In genomic region chr5:1155191-1156032, GRCh38 we compare ENCODE assay signal across 16 cellular contexts. TPM values are rescaled to one million over a fixed set of nuclear protein-coding genes. Genes with fewer than 3 reads are reported as not detected.
DNase-seq lines count a peak whose midpoint lies in the region; ATAC-seq and TF ChIP-seq lines count a peak whose summit lies in the region.
"Had no signal": no experiment of that assay in that cellular context is flagged by ENCODE, and none has a peak within 500 bp of the region (broad histone marks: within the 10 kb centered on the region; RNA-seq: fewer than 3 reads in every experiment).

No MANE protein-coding gene starts in this region.

- intact Hi-C loops in left colon (cut with DNase I, micrococcal nuclease) = no loop called here

- peak overlapping the region; percentile 31; the same call in 1 of the 2 replicates for H3K4me3 Mint-ChIP-seq in WTC11
- H3K4me3 Mint-ChIP-seq: activated CD4-positive, alpha-beta T cell treated with anti-CD3 and anti-CD28 coated beads, Interleukin-2, amount 10 ng/mL, durations not matched to agents 7 days and 5 days had no signal

- H3K36me3 ChIP-seq in thymus (ENCODE audit: control insufficient read depth, insufficient read depth) = no peaks in the 10 kb centered on the region
- H3K36me3 ChIP-seq: BE2C had no signal

- TF ChIP-seq CTCF in WTC11 (IDR thresholded peaks at IDR 0.05) = no peak

- CTCF ChIA-PET in WTC11 (lab: Charles Lee) = no interaction called here

- ATAC-seq in WTC11 = peak; percentile 55
- peak; percentile 22 for ATAC-seq in left colon
- no peak for ATAC-seq in GM19452 (IDR thresholded peaks at IDR 0.05; ENCODE audit: unreplicated experiment)
- ATAC-seq in GM21717 (IDR thresholded peaks at IDR 0.05; ENCODE audit: unreplicated experiment) = no peak

- POLR2A ChIA-PET in WTC11 (lab: Charles Lee) = no interaction called here

- DNase-seq in activated gamma-delta T cell (lab: John Stamatoyannopoulos, UW) = peak; percentile 11
- DNase-seq in activated gamma-delta T cell treated with Interleukin-2 at 50 U/mL for 16 hours = no peak
- DNase-seq in WTC11 (ENCODE audit: low spot score) = no peak
- no peak for DNase-seq in left colon
- DNase-seq in mucosa of gallbladder (ENCODE audit: low spot score) = no peak
- DNase-seq: activated CD4-positive, alpha-beta T cell treated with anti-CD3 and anti-CD28 coated beads, Interleukin-2, amount 10 ng/mL, durations not matched to agents 7 days and 5 days; activated effector memory CD4-positive, alpha-beta T cell treated with anti-CD3 and anti-CD28 coated beads, Interleukin-2, amount 50 U/mL, for 16 hours; BE2C; NCI-H1048; NK-92 treated with Interleukin-12 subunit alpha and Interleukin-12 subunit beta, amount 100 ng/mL, for 24 hours; T-cell had no signal

- H3K27me3 ChIP-seq in thymus (ENCODE audit: control insufficient read depth, insufficient read depth) = peaks cover 41% of the 10 kb centered on the region

- peaks cover 44% of the 10 kb centered on the region for H3K27me3 Mint-ChIP-seq in WTC11 (ENCODE audit: low read depth)

- H3K36me3 Mint-ChIP-seq in WTC11 = 0 out of 2 replicates have a peak, but pooled peaks cover 4% of the 10 kb centered on the region

- peaks cover 5% of the 10 kb centered on the region for H3K9me3 ChIP-seq in thymus (ENCODE audit: control insufficient read depth)

- 3% methylated on average over 96 of the region's 98 CpGs for WGBS in thymus

- peak overlapping the region; percentile 28 for H3K4me3 ChIP-seq in thymus (ENCODE audit: low read length)

- peaks cover 1% of the 10 kb centered on the region for H3K4me1 Mint-ChIP-seq in WTC11
- H3K4me1 Mint-ChIP-seq: activated CD4-positive, alpha-beta T cell treated with anti-CD3 and anti-CD28 coated beads, Interleukin-2, amount 10 ng/mL, durations not matched to agents 7 days and 5 days had no signal

- no peaks in the 10 kb centered on the region for H3K4me1 ChIP-seq in thymus (ENCODE audit: control insufficient read depth, insufficient read depth, low read length)
- H3K4me1 ChIP-seq: BE2C had no signal

- H3K27ac ChIP-seq in thymus (ENCODE audit: low read depth) = no peak overlapping the region

- no peak overlapping the region for H3K27ac Mint-ChIP-seq in WTC11
- H3K27ac Mint-ChIP-seq: activated CD4-positive, alpha-beta T cell treated with anti-CD3 and anti-CD28 coated beads, Interleukin-2, amount 10 ng/mL, durations not matched to agents 7 days and 5 days; T-cell had no signal

- H3K9me3 Mint-ChIP-seq in WTC11 = peaks cover 10% of the 10 kb centered on the region
- H3K9me3 Mint-ChIP-seq: activated CD4-positive, alpha-beta T cell treated with anti-CD3 and anti-CD28 coated beads, Interleukin-2, amount 10 ng/mL, durations not matched to agents 7 days and 5 days had no signal

TF ChIP-seq in WTC11, 78 proteins besides CTCF, POLR2A, EP300 and RAD21:
- TF ChIP-seq SOX15 (CRISPR knock-in tag; IDR thresholded peaks at IDR 0.05) = no peak
- no peak for TF ChIP-seq TCF7 (CRISPR knock-in tag; IDR thresholded peaks at IDR 0.05; ENCODE audit: low read depth)
- TF ChIP-seq ATF1 (CRISPR knock-in tag; IDR thresholded peaks at IDR 0.05) = no peak
- no peak for TF ChIP-seq RELA (CRISPR knock-in tag; IDR thresholded peaks at IDR 0.05; ENCODE audit: borderline replicate concordance)
- TF ChIP-seq ZNF263 (CRISPR knock-in tag; IDR thresholded peaks at IDR 0.05; ENCODE audit: low read depth) = no peak
- no peak for TF ChIP-seq PRRX2 (CRISPR knock-in tag; IDR thresholded peaks at IDR 0.05)
- no peak for TF ChIP-seq FOXK1 (CRISPR knock-in tag; IDR thresholded peaks at IDR 0.05)
- no peak for TF ChIP-seq TEAD1 (CRISPR knock-in tag; IDR thresholded peaks at IDR 0.05)
- no peak for TF ChIP-seq GTF2I (CRISPR knock-in tag; conservative IDR thresholded peaks at IDR 0.05)

RNA-seq across cellular contexts. Expression of gene SLC12A7, which starts 43.5 kb away (rescaled TPM):
- total RNA-seq in WTC11 (2021) (28.1 to 29.9 TPM (median 29.9 TPM) in 3 replicates), left colon (10 to 100 TPM; 70.4 to 88.3 TPM), mucosa of gallbladder (344 TPM)
- 23.5 TPM for polyA plus RNA-seq in thymus

RNA-seq across cellular contexts. Expression of gene SLC6A19, which starts 46.0 kb away (rescaled TPM):
- total RNA-seq in WTC11 (2021) = 0.04 to 0.05 TPM in 2 of 3 replicates, not detected in the other
- total RNA-seq in left colon = 10 to 100 TPM in 1 of 2 donors, 1 to 10 TPM in 1; 5.8 to 72.5 TPM
- polyA plus RNA-seq in thymus = 0.16 TPM
- 179 TPM for total RNA-seq in mucosa of gallbladder
- total RNA-seq: activated CD4-positive, alpha-beta T cell treated with anti-CD3 and anti-CD28 coated beads, Interleukin-2, amount 10 ng/mL, durations not matched to agents 7 days and 5 days had no signal
- polyA plus RNA-seq: esophagus, neural cell had no signal

Comparison
In these comparisons a context has a peak if more than half of its experiments do, and no peak if none do; other contexts are left out.
1. ATAC-seq: peak in WTC11 (single experiment) and left colon (single experiment); none in GM19452 (single experiment) and GM21717 (single experiment).